Comparison of ENCODE assay signal across 1 cellular context in the genomic region with DNA sequence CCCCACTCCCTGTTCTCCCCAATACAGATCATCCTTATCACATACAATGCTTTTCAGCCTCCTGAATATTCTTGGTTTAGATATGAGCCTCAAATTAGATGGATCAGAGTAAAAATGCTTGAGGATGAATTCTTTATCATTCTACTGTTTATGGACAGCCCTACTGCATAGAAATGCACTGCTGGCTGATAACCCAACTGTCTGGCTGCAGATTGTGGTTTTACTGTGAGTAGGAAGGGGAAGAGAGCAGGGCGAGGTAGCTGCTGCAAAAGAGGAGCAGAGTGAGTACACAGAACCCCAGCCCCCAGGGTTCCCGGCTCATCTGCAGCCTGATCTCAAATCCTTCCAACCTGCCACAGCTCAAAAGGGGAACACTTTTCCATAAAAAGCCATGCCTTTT.
TF ChIP-seq lines count a peak whose summit lies in the region.

No MANE protein-coding gene starts in this region.

TF ChIP-seq in K562, 482 proteins besides CTCF, POLR2A, EP300 and RAD21 (continued from another document):
- TF ChIP-seq, protein P1, sequence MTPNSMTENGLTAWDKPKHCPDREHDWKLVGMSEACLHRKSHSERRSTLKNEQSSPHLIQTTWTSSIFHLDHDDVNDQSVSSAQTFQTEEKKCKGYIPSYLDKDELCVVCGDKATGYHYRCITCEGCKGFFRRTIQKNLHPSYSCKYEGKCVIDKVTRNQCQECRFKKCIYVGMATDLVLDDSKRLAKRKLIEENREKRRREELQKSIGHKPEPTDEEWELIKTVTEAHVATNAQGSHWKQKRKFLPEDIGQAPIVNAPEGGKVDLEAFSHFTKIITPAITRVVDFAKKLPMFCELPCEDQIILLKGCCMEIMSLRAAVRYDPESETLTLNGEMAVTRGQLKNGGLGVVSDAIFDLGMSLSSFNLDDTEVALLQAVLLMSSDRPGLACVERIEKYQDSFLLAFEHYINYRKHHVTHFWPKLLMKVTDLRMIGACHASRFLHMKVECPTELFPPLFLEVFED (CRISPR knock-in tag; conservative IDR thresholded peaks at IDR 0.05) = no peak
- TF ChIP-seq EP400 (IDR thresholded peaks at IDR 0.05) (peak; percentile 23; the same call in 1 of the 2 replicates), PML (IDR thresholded peaks at IDR 0.05; ENCODE audit: low read length) (0 out of 2 replicates have a peak, but pooled peaks have one; percentile 65)
TF ChIP-seq in K562: peak in this region for 58.
